Comparison of ENCODE assay signal across 1 cellular context in genomic region chr12:108783446-108783845, GRCh38.
TF ChIP-seq lines count a peak whose summit lies in the region.

No MANE protein-coding gene starts in this region.

TF ChIP-seq in K562, 482 proteins besides CTCF, POLR2A, EP300 and RAD21 (continued from another document and continues in another):
- TF ChIP-seq HDGF (IDR thresholded peaks at IDR 0.05) (peak; percentile 62; the same call in 1 of the 2 replicates), E4F1 (CRISPR knock-in tag; IDR thresholded peaks at IDR 0.05; ENCODE audit: borderline replicate concordance) (no peak), ZNF263 (CRISPR knock-in tag; IDR thresholded peaks at IDR 0.05; ENCODE audit: borderline replicate concordance) (peak; percentile 69; the same call in 1 of the 2 replicates), HMBOX1 (IDR thresholded peaks at IDR 0.05) (peak; percentile 75), PML (IDR thresholded peaks at IDR 0.05; ENCODE audit: low read length) (peak; percentile 32; the same call in 1 of the 2 replicates), THAP7 (CRISPR knock-in tag; IDR thresholded peaks at IDR 0.05) (no peak), DDX20 (tag; IDR thresholded peaks at IDR 0.05; ENCODE audit: low read depth) (no peak), ZNF408 (CRISPR knock-in tag; IDR thresholded peaks at IDR 0.05; ENCODE audit: low read depth) (no peak), ZNF282 (CRISPR knock-in tag; IDR thresholded peaks at IDR 0.05) (no peak), ZFP36 (IDR thresholded peaks at IDR 0.05; ENCODE audit: low read depth, low read length, partially characterized antibody) (no peak), BCLAF1 (IDR thresholded peaks at IDR 0.05; ENCODE audit: borderline replicate concordance in 1 of 2, control insufficient read depth in 1 of 2, low read depth in 2 of 2, low read length in 1 of 2) (no peak), RBM14 (IDR thresholded peaks at IDR 0.05; ENCODE audit: borderline replicate concordance, insufficient read depth, low read depth, low read length) (no peak), TCF3 (CRISPR knock-in tag; IDR thresholded peaks at IDR 0.05) (peak; percentile 86), ID3 (CRISPR knock-in tag; IDR thresholded peaks at IDR 0.05) (no peak), ID3 (tag; IDR thresholded peaks at IDR 0.05) (0 out of 2 replicates have a peak, but pooled peaks have one; percentile 14), SMC3 (conservative IDR thresholded peaks at IDR 0.05; ENCODE audit: insufficient read depth, low read depth, low read length) (0 out of 2 replicates have a peak, but pooled peaks have one; percentile 5), ARID1B (IDR thresholded peaks at IDR 0.05) (peak; percentile 88), THRA (IDR thresholded peaks at IDR 0.05) (no peak), ZNF740 (CRISPR knock-in tag; IDR thresholded peaks at IDR 0.05) (no peak), ZNF740 (tag; IDR thresholded peaks at IDR 0.05) (no peak), FUS (optimal IDR thresholded peaks at IDR 0.05; ENCODE audit: low read depth, low read length) (no peak), TCF7L2 (IDR thresholded peaks at IDR 0.05; ENCODE audit: low read depth, low read length) (no peak), GATAD2A (IDR thresholded peaks at IDR 0.05) (no peak), RFX7 (CRISPR knock-in tag; IDR thresholded peaks at IDR 0.05) (no peak), ARNT (IDR thresholded peaks at IDR 0.05) (peak in 1 of 2 experiments; percentile 24; a peak in 1 of 4 replicates), CBX3 (IDR thresholded peaks at IDR 0.05; ENCODE audit: borderline replicate concordance in 1 of 2, low read length in 2 of 2) (0 out of 3 replicates have a peak, but pooled peaks of 1 of the 2 experiments have one; percentile 13), HDAC8 (tag; IDR thresholded peaks at IDR 0.05) (no peak), ZNF395 (CRISPR knock-in tag; IDR thresholded peaks at IDR 0.05) (no peak), KLF16 (IDR thresholded peaks at IDR 0.05) (no peak), ZBTB26 (CRISPR knock-in tag; IDR thresholded peaks at IDR 0.05) (no peak), MAX (CRISPR knock-in tag; IDR thresholded peaks at IDR 0.05) (no peak), ZNF766 (CRISPR knock-in tag; conservative IDR thresholded peaks at IDR 0.05) (no peak), NFATC3 (IDR thresholded peaks at IDR 0.05) (no peak), CREM (IDR thresholded peaks at IDR 0.05; ENCODE audit: low read depth) (peak; percentile 22; the same call in 1 of the 2 replicates), TRIM24 (IDR thresholded peaks at IDR 0.05) (peak in 1 of 2 experiments; percentile 41; a peak in 1 of 4 replicates), PKNOX1 (IDR thresholded peaks at IDR 0.05) (peak; percentile 37; the same call in 1 of the 2 replicates), CTBP1 (IDR thresholded peaks at IDR 0.05; ENCODE audit: borderline replicate concordance) (peak; percentile 50; the same call in 1 of the 2 replicates), STAT5A (IDR thresholded peaks at IDR 0.05; ENCODE audit: borderline replicate concordance, low read length) (0 out of 2 replicates have a peak, but pooled peaks have one; percentile 31), ZNF165 (CRISPR knock-in tag; IDR thresholded peaks at IDR 0.05; ENCODE audit: borderline replicate concordance) (no peak), MECOM (CRISPR knock-in tag; IDR thresholded peaks at IDR 0.05) (peak; percentile 69; the same call in 1 of the 2 replicates), CBFA2T3 (IDR thresholded peaks at IDR 0.05) (peak; percentile 87), SRSF9 (IDR thresholded peaks at IDR 0.05; ENCODE audit: borderline replicate concordance, low read depth, low read length) (no peak), SPI1 (IDR thresholded peaks at IDR 0.05; ENCODE audit: borderline replicate concordance, low read depth, low read length) (no peak), TAL1 (IDR thresholded peaks at IDR 0.05) (peak; percentile 75), ZNF551 (CRISPR knock-in tag; IDR thresholded peaks at IDR 0.05) (no peak), THRB (CRISPR knock-in tag; conservative IDR thresholded peaks at IDR 0.05) (no peak), ETV1 (tag; conservative IDR thresholded peaks at IDR 0.05; ENCODE audit: low read depth) (peak; percentile 72), SRSF3 (IDR thresholded peaks at IDR 0.05; ENCODE audit: insufficient read depth, low read length) (no peak), SIX5 (IDR thresholded peaks at IDR 0.05; ENCODE audit: borderline replicate concordance in 1 of 2, insufficient read depth in 1 of 2, low read depth in 1 of 2, low read length in 2 of 2) (no peak)
